In the genomic region with DNA sequence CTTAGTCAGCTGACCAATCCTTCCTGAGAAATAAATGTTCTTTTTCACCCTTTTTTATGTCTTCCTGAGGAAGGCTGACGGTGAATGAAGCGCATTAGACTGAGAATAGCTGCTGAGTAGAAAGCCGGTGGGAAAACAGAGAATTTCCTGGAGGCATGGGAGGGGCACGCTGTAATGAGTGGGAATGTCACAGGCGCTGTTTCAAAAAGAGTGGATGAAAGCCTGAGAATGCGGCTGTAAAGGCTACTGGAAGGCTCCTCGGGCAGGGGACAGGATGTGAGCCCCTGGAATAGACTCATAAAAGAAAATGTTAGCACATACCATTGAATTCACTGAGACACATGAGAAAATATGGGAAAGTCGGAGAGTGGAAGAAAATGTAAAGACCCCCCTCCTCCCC, we compare ENCODE assay signal across 9 cellular contexts. TPM values are rescaled to one million over a fixed set of nuclear protein-coding genes. Genes with fewer than 3 reads are reported as not detected.
DNase-seq lines count a peak whose midpoint lies in the region; ATAC-seq and TF ChIP-seq lines count a peak whose summit lies in the region.
"Not testable (repeated sequence)": the region's sequence is repeated elsewhere in the genome, so short reads cannot be mapped to it uniquely, and the experiment has no call there.
"Had no signal": no experiment of that assay in that cellular context is flagged by ENCODE, and none has a peak within 500 bp of the region (broad histone marks: within the 10 kb centered on the region; RNA-seq: fewer than 3 reads in every experiment).

No MANE protein-coding gene starts in this region.

- not testable (repeated sequence) for H3K4me1 ChIP-seq in CD4-positive, CD25-positive, alpha-beta regulatory T cell (ENCODE audit: control insufficient read depth, insufficient read depth, low read length, poor library complexity, severe bottlenecking); IMR-90 (ENCODE audit: control insufficient read depth, insufficient read depth, low read length); right cardiac atrium (ENCODE audit: control insufficient read depth, insufficient read depth, low read length)

- H3K4me3 ChIP-seq in CD4-positive, CD25-positive, alpha-beta regulatory T cell (ENCODE audit: low read depth, low read length); IMR-90 (ENCODE audit: insufficient read depth, low read depth, low read length); right cardiac atrium (ENCODE audit: low read length): not testable (repeated sequence)

- not testable (repeated sequence) for H3K14ac ChIP-seq in IMR-90 (replicated peaks; ENCODE audit: low read depth, low read length)

- not testable (repeated sequence) for H3K79me1 ChIP-seq in IMR-90 (ENCODE audit: low read depth in 1 of 2, low read length in 2 of 2)

- H3K27me3 ChIP-seq in CD4-positive, CD25-positive, alpha-beta regulatory T cell (ENCODE audit: control insufficient read depth, insufficient read depth, low read length); IMR-90 (ENCODE audit: control insufficient read depth, insufficient read depth, low read length); right cardiac atrium (ENCODE audit: control insufficient read depth, insufficient read depth): not testable (repeated sequence)

- H3K4me1 Mint-ChIP-seq in CD4-positive, CD25-positive, alpha-beta regulatory T cell; activated CD4-positive, alpha-beta memory T cell treated with anti-CD3 and anti-CD28 coated beads for 36 hours (ENCODE audit: low read depth); activated naive CD4-positive, alpha-beta T cell treated with anti-CD3 and anti-CD28 coated beads, Interleukin-2, amount 10 ng/mL, durations not matched to agents 7 days and 5 days; natural killer cell; stimulated activated naive CD8-positive, alpha-beta T cell treated with anti-CD3 and anti-CD28 coated beads, Interleukin-15, amount 100 ng/mL, for 72 hours: not testable (repeated sequence)

- H3K9me3 Mint-ChIP-seq in CD4-positive, CD25-positive, alpha-beta regulatory T cell; activated CD4-positive, alpha-beta memory T cell treated with anti-CD3 and anti-CD28 coated beads for 36 hours; activated naive CD4-positive, alpha-beta T cell treated with anti-CD3 and anti-CD28 coated beads, Interleukin-2, amount 10 ng/mL, durations not matched to agents 7 days and 5 days; natural killer cell; stimulated activated naive CD8-positive, alpha-beta T cell treated with anti-CD3 and anti-CD28 coated beads, Interleukin-15, amount 100 ng/mL, for 72 hours: not testable (repeated sequence)

- POLR2A ChIA-PET in IMR-90 (lab: Charles Lee; ENCODE audit: unreplicated experiment); activated CD4-positive, alpha-beta memory T cell treated with anti-CD3 and anti-CD28 coated beads for 36 hours (lab: Charles Lee): not testable (repeated sequence)

- intact Hi-C loops in IMR-90 (cut with micrococcal nuclease); activated CD4-positive, alpha-beta memory T cell treated with anti-CD3 and anti-CD28 coated beads for 36 hours (cut with micrococcal nuclease); right cardiac atrium (cut with DNase I); natural killer cell (cut with micrococcal nuclease): not testable (repeated sequence)

- not testable (repeated sequence) for H3K18ac ChIP-seq in IMR-90 (ENCODE audit: low read depth, low read length)

- H2BK20ac ChIP-seq in IMR-90 (ENCODE audit: low read depth, low read length): not testable (repeated sequence)

- not testable (repeated sequence) for H3K36me3 ChIP-seq in CD4-positive, CD25-positive, alpha-beta regulatory T cell (ENCODE audit: control insufficient read depth, insufficient read depth, low read length); IMR-90 (ENCODE audit: control insufficient read depth, insufficient read depth, low read length)

- not testable (repeated sequence) for H4K8ac ChIP-seq in IMR-90 (ENCODE audit: low read depth in 2 of 2, low read length in 2 of 2)

- not testable (repeated sequence) for H3K9me1 ChIP-seq in IMR-90 (ENCODE audit: insufficient read depth, low read length)

- H3K9me3 ChIP-seq in CD4-positive, CD25-positive, alpha-beta regulatory T cell (ENCODE audit: control insufficient read depth in 2 of 2, low read length in 2 of 2); IMR-90 (ENCODE audit: control insufficient read depth, insufficient read depth, low read length); right cardiac atrium (ENCODE audit: control insufficient read depth, low read length): not testable (repeated sequence)

- TF ChIP-seq POLR2A in IMR-90 (IDR thresholded peaks at IDR 0.05; ENCODE audit: low read depth, low read length): not testable (repeated sequence)

- not testable (repeated sequence) for DNase-seq in CD4-positive, CD25-positive, alpha-beta regulatory T cell; IMR-90; activated CD4-positive, alpha-beta memory T cell treated with anti-CD3 and anti-CD28 coated beads for 36 hours; activated naive CD4-positive, alpha-beta T cell treated with anti-CD3 and anti-CD28 coated beads, Interleukin-2, amount 10 ng/mL, durations not matched to agents 7 days and 5 days; right cardiac atrium; natural killer cell; stimulated activated naive CD8-positive, alpha-beta T cell treated with anti-CD3 and anti-CD28 coated beads, Interleukin-15, amount 100 ng/mL, for 72 hours
- DNase-seq in dermis blood vessel endothelial cell: peak; percentile 65

- in situ Hi-C loops in IMR-90 (cut with MboI; ENCODE audit: low sequenced_read_pairs): not testable (repeated sequence)

- not testable (repeated sequence) for H4K5ac ChIP-seq in IMR-90 (ENCODE audit: low read depth, low read length)

- not testable (repeated sequence) for BruUV-seq in IMR-90 (replicated peaks; lab: Mats Ljungman, UMichigan)

- not testable (repeated sequence) for TF ChIP-seq CTCF in IMR-90 (conservative IDR thresholded peaks at IDR 0.05; ENCODE audit: low read depth, low read length); natural killer cell (IDR thresholded peaks at IDR 0.05)

- peak in 1 of 2 donors; percentile 43 for ATAC-seq in CD4-positive, CD25-positive, alpha-beta regulatory T cell (ENCODE audit: low read depth in 2 of 2)
- ATAC-seq in IMR-90 (ENCODE audit: low read depth) (peak; percentile 36), right cardiac atrium (peak; percentile 33 to 92), natural killer cell (peak in 1 of 3 donors; percentile 34)
- peak; percentile 60 for ATAC-seq in stimulated activated naive CD8-positive, alpha-beta T cell treated with anti-CD3 and anti-CD28 coated beads, Interleukin-15, amount 100 ng/mL, for 72 hours

- H3K4ac ChIP-seq in IMR-90 (ENCODE audit: low read depth, low read length): not testable (repeated sequence)

- H4K91ac ChIP-seq in IMR-90 (ENCODE audit: insufficient read depth, low read depth, low read length): not testable (repeated sequence)

- H4K20me1 ChIP-seq in IMR-90 (ENCODE audit: insufficient read depth, low read length): not testable (repeated sequence)

- not testable (repeated sequence) for H2AFZ ChIP-seq in IMR-90 (replicated peaks; ENCODE audit: low read length, poor library complexity)

- not testable (repeated sequence) for H3K4me3 Mint-ChIP-seq in CD4-positive, CD25-positive, alpha-beta regulatory T cell; activated CD4-positive, alpha-beta memory T cell treated with anti-CD3 and anti-CD28 coated beads for 36 hours
- peak overlapping the region; percentile 53 for H3K4me3 Mint-ChIP-seq in activated naive CD4-positive, alpha-beta T cell treated with anti-CD3 and anti-CD28 coated beads, Interleukin-2, amount 10 ng/mL, durations not matched to agents 7 days and 5 days
- peak overlapping the region; percentile 55 for H3K4me3 Mint-ChIP-seq in natural killer cell
- peak overlapping the region; percentile 19 to 68 for H3K4me3 Mint-ChIP-seq in stimulated activated naive CD8-positive, alpha-beta T cell treated with anti-CD3 and anti-CD28 coated beads, Interleukin-15, amount 100 ng/mL, for 72 hours

- H2AK9ac ChIP-seq in IMR-90 (replicated peaks; ENCODE audit: low read depth, low read length, poor library complexity): not testable (repeated sequence)

- not testable (repeated sequence) for TF ChIP-seq RAD21 in IMR-90 (IDR thresholded peaks at IDR 0.05; ENCODE audit: low read length)

- dilution Hi-C loops in IMR-90 (cut with HindIII; ENCODE audit: low sequenced_read_pairs, unreplicated experiment): not testable (repeated sequence)

- no CpG with 5 or more reads among the region's 8 CpGs for WGBS in IMR-90 (ENCODE audit: extremely low coverage in 2 of 2, insufficient read length in 1 of 2), 2 experiments
- WGBS in right cardiac atrium: 31% methylated on average over 5 of the region's 8 CpGs

- H2AK5ac ChIP-seq in IMR-90 (ENCODE audit: low read depth, low read length): not testable (repeated sequence)

- H3K56ac ChIP-seq in IMR-90 (ENCODE audit: extremely low read depth, insufficient read depth, low read length): not testable (repeated sequence)

- CTCF ChIA-PET in IMR-90 (lab: Yijun Ruan, JAX); activated CD4-positive, alpha-beta memory T cell treated with anti-CD3 and anti-CD28 coated beads for 36 hours (lab: Charles Lee); activated naive CD4-positive, alpha-beta T cell treated with anti-CD3 and anti-CD28 coated beads, Interleukin-2, amount 10 ng/mL, durations not matched to agents 7 days and 5 days (lab: Charles Lee): not testable (repeated sequence)

- peak overlapping the region; percentile 51 for H3K27ac ChIP-seq in CD4-positive, CD25-positive, alpha-beta regulatory T cell (ENCODE audit: insufficient read depth, low read length, poor library complexity, severe bottlenecking)
- not testable (repeated sequence) for H3K27ac ChIP-seq in IMR-90 (ENCODE audit: insufficient read depth, low read length); right cardiac atrium (ENCODE audit: low read length)

- not testable (repeated sequence) for H3K36me3 Mint-ChIP-seq in CD4-positive, CD25-positive, alpha-beta regulatory T cell; activated CD4-positive, alpha-beta memory T cell treated with anti-CD3 and anti-CD28 coated beads for 36 hours; activated naive CD4-positive, alpha-beta T cell treated with anti-CD3 and anti-CD28 coated beads, Interleukin-2, amount 10 ng/mL, durations not matched to agents 7 days and 5 days; natural killer cell

- not testable (repeated sequence) for H2BK15ac ChIP-seq in IMR-90 (ENCODE audit: low read depth, low read length)

- H3K27me3 Mint-ChIP-seq in CD4-positive, CD25-positive, alpha-beta regulatory T cell; activated CD4-positive, alpha-beta memory T cell treated with anti-CD3 and anti-CD28 coated beads for 36 hours; activated naive CD4-positive, alpha-beta T cell treated with anti-CD3 and anti-CD28 coated beads, Interleukin-2, amount 10 ng/mL, durations not matched to agents 7 days and 5 days; stimulated activated naive CD8-positive, alpha-beta T cell treated with anti-CD3 and anti-CD28 coated beads, Interleukin-15, amount 100 ng/mL, for 72 hours: not testable (repeated sequence)
- H3K27me3 Mint-ChIP-seq in natural killer cell (ENCODE audit: low read depth in 2 of 2): peaks cover 15 to 16% of the 10 kb centered on the region in 2 donors

- H3K4me2 ChIP-seq in IMR-90 (ENCODE audit: low read depth, low read length): not testable (repeated sequence)

- not testable (repeated sequence) for H2BK5ac ChIP-seq in IMR-90 (ENCODE audit: low read depth, low read length, poor library complexity, severe bottlenecking)

- H3K9ac ChIP-seq in IMR-90 (ENCODE audit: low read depth, low read length): not testable (repeated sequence)

- H2BK120ac ChIP-seq in IMR-90 (ENCODE audit: low read depth, low read length): not testable (repeated sequence)

- not testable (repeated sequence) for H3K23ac ChIP-seq in IMR-90 (ENCODE audit: low read depth, low read length)

- not testable (repeated sequence) for H3K27ac Mint-ChIP-seq in CD4-positive, CD25-positive, alpha-beta regulatory T cell
- H3K27ac Mint-ChIP-seq in activated CD4-positive, alpha-beta memory T cell treated with anti-CD3 and anti-CD28 coated beads for 36 hours: peak overlapping the region; percentile 33
- H3K27ac Mint-ChIP-seq in activated naive CD4-positive, alpha-beta T cell treated with anti-CD3 and anti-CD28 coated beads, Interleukin-2, amount 10 ng/mL, durations not matched to agents 7 days and 5 days: peak overlapping the region; percentile 68
- H3K27ac Mint-ChIP-seq in natural killer cell: peak overlapping the region in 1 of 2 donors; percentile 47
- H3K27ac Mint-ChIP-seq in stimulated activated naive CD8-positive, alpha-beta T cell treated with anti-CD3 and anti-CD28 coated beads, Interleukin-15, amount 100 ng/mL, for 72 hours: peak overlapping the region in 1 of 2 donors; percentile 91

RNA-seq across cellular contexts. Expression of a gene that starts 29.6 kb away (rescaled TPM):
- 0.25 TPM for total RNA-seq in CD4-positive, CD25-positive, alpha-beta regulatory T cell
- 1 to 10 TPM in 1 of 4 donors, not detected in 3; 1.6 TPM for polyA plus RNA-seq in CD4-positive, CD25-positive, alpha-beta regulatory T cell
- total RNA-seq in IMR-90 (2012; rRNA removed) (under 0.01 TPM in 1 of 2 replicates, not detected in the other), dermis blood vessel endothelial cell (not detected in 2 replicates), right cardiac atrium (1 to 10 TPM in 1 of 4 donors, not detected in 3; 1.4 TPM), natural killer cell (1 to 10 TPM in 1 of 3 donors, under 1 TPM in 2; 0.12 to 7.9 (median 0.25) TPM)
- polyA plus RNA-seq in IMR-90 (2012; rRNA removed) (0.05 and 0.07 TPM in 2 replicates), right cardiac atrium (not detected)
- 0.05 TPM in 1 of 2 replicates, not detected in the other for polyA plus RNA-seq in IMR-90 (2012; cell fraction: cytosol; rRNA removed)
- polyA plus RNA-seq in IMR-90 (2012; cell fraction: nucleus; rRNA removed; ENCODE audit: low replicate concordance): 0.10 and 0.30 TPM in 2 replicates
- total RNA-seq in activated CD4-positive, alpha-beta memory T cell treated with anti-CD3 and anti-CD28 coated beads for 36 hours: 1 to 10 TPM; 8.0 to 8.9 TPM

RNA-seq across cellular contexts. Expression of a gene that starts 53.9 kb away (rescaled TPM):
- not detected for total RNA-seq in CD4-positive, CD25-positive, alpha-beta regulatory T cell
- not detected for polyA plus RNA-seq in CD4-positive, CD25-positive, alpha-beta regulatory T cell
- total RNA-seq in IMR-90 (2012; rRNA removed) (not detected in 2 replicates), dermis blood vessel endothelial cell (not detected in 2 replicates), right cardiac atrium (not detected), natural killer cell (not detected)
- polyA plus RNA-seq in IMR-90 (2012; rRNA removed) (not detected in 2 replicates), right cardiac atrium (not detected)
- polyA plus RNA-seq in IMR-90 (2012; cell fraction: cytosol; rRNA removed): not detected in 2 replicates
- polyA plus RNA-seq in IMR-90 (2012; cell fraction: nucleus; rRNA removed; ENCODE audit: low replicate concordance): 0.01 TPM in 1 of 2 replicates, not detected in the other
- total RNA-seq in activated CD4-positive, alpha-beta memory T cell treated with anti-CD3 and anti-CD28 coated beads for 36 hours: not detected
- polyA plus RNA-seq: A549 had no signal
